Comparison of ENCODE assay signal across 14 cellular contexts in the genomic region with DNA sequence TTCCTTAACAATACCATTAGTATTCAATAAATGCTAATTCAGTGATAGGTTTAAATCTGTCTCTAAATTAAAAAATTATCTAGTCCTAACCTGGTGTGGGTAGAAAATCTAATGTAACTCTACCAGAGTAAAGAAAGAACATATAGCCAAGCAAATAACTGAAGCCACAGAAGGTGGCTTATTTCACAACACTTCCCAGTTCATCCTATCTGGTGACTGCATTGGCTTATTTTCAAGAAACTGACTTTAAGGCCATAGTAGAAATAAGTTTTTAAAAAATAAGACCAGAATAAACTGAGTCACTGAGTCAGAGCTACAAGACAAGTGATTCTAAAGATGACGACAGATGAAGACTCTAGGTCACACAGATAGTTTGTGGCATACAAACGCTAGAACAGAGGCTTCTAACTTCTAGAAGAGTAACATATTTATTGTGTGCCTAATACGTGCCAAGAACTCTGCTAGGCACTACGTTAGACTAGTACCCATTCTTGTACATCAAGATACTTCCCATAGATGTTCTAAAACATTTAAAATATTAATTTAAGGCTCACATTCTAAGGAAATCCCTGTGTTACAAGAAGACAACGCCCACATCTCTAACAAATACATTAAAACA.
"Had no signal": no experiment of that assay in that cellular context is flagged by ENCODE, and none has a peak within 500 bp of the region (broad histone marks: within the 10 kb centered on the region; RNA-seq: fewer than 3 reads in every experiment).

No MANE protein-coding gene starts in this region.

- FAIRE-seq: TTC549 had no signal

- H3K9me3 ChIP-seq: tibial artery, vagina had no signal

- H3K27me3 ChIP-seq: tibial artery, vagina had no signal

- ATAC-seq: activated naive CD8-positive, alpha-beta T cell treated with anti-CD3 and anti-CD28 coated beads, Interleukin-2, amount 50 U/mL, for 24 hours; natural killer cell; stimulated activated effector memory CD8-positive, alpha-beta T cell treated with anti-CD3 and anti-CD28 coated beads, Interleukin-12 subunit alpha, Interleukin-12 subunit beta, amount 100 ng/mL, for 72 hours had no signal

- H3K36me3 ChIP-seq: vagina had no signal

- H3K27ac ChIP-seq: epithelial cell of prostate, tibial artery, vagina had no signal

- DNase-seq: activated CD4-positive, alpha-beta T cell treated with anti-CD3 and anti-CD28 coated beads, Interleukin-2, amount 10 ng/mL, durations not matched to agents 7 days and 5 days; activated CD4-positive, CD25-positive, alpha-beta regulatory T cell; activated CD8-positive, alpha-beta memory T cell treated with anti-CD3 and anti-CD28 coated beads for 24 hours; activated naive CD4-positive, alpha-beta T cell treated with Interleukin-2 at 50 U/mL for 16 hours; activated naive CD8-positive, alpha-beta T cell treated with anti-CD3 and anti-CD28 coated beads, Interleukin-2, amount 50 U/mL, for 24 hours; glutamatergic neuron; mesenchymal stem cell; natural killer cell; T-helper 2 cell; tibial artery had no signal

- H3K4me3 ChIP-seq: tibial artery, vagina had no signal
